In genomic region chr6:54717849-54718455, GRCh38 we compare ENCODE assay signal across 8 cellular contexts.
DNase-seq lines count a peak whose midpoint lies in the region; ATAC-seq and TF ChIP-seq lines count a peak whose summit lies in the region.

No MANE protein-coding gene starts in this region.

- DNase-seq in ACHN (peak; percentile 56), NCI-H1105 treated with DMSO at 0.1 percent for 48 hours (lab: John Stamatoyannopoulos, UW) (peak; percentile 89), T1000 (lab: John Stamatoyannopoulos, UW) (peak; percentile 15), chondrocyte (ENCODE audit: low spot score) (no peak), lower leg skin (ENCODE audit: low spot score in 2 of 2) (peak; percentile 77 to 86)
- peak; percentile 5 to 57 for DNase-seq in stimulated activated effector memory CD8-positive, alpha-beta T cell treated with anti-CD3 and anti-CD28 coated beads, Interleukin-12 subunit alpha, Interleukin-12 subunit beta, amount 100 ng/mL, for 72 hours (ENCODE audit: low spot score in 2 of 2)

- no peak for TF ChIP-seq POLR2A in lower leg skin (IDR thresholded peaks at IDR 0.05)

- intact Hi-C loops in lower leg skin (cut with DNase I; ENCODE audit: low total_unique reads) = no loop called here

- peaks cover 4% of the 10 kb centered on the region for H3K4me1 Mint-ChIP-seq in chondrocyte (ENCODE audit: low read depth)
- H3K4me1 Mint-ChIP-seq in stimulated activated effector memory CD8-positive, alpha-beta T cell treated with anti-CD3 and anti-CD28 coated beads, Interleukin-12 subunit alpha, Interleukin-12 subunit beta, amount 100 ng/mL, for 72 hours = no peaks in the 10 kb centered on the region

- no peaks in the 10 kb centered on the region for H3K9me3 Mint-ChIP-seq in chondrocyte (ENCODE audit: low read depth)
- peaks cover 8% of the 10 kb centered on the region for H3K9me3 Mint-ChIP-seq in stimulated activated effector memory CD8-positive, alpha-beta T cell treated with anti-CD3 and anti-CD28 coated beads, Interleukin-12 subunit alpha, Interleukin-12 subunit beta, amount 100 ng/mL, for 72 hours

- 46 to 51% methylated on average over 5 of the region's 5 CpGs for WGBS in lower leg skin, 2 donors

- no peak overlapping the region for H3K4me3 Mint-ChIP-seq in chondrocyte (ENCODE audit: unreplicated experiment)
- H3K4me3 Mint-ChIP-seq in stimulated activated effector memory CD8-positive, alpha-beta T cell treated with anti-CD3 and anti-CD28 coated beads, Interleukin-12 subunit alpha, Interleukin-12 subunit beta, amount 100 ng/mL, for 72 hours = no peak overlapping the region

- TF ChIP-seq CTCF in GM12875 (IDR thresholded peaks at IDR 0.05; ENCODE audit: borderline replicate concordance, insufficient read depth, low read depth, low read length) (peak; percentile 75), chondrocyte (IDR thresholded peaks at IDR 0.05) (peak; percentile 94), lower leg skin (IDR thresholded peaks at IDR 0.05) (peak in 1 of 3 donors; percentile 16)

- in situ Hi-C loops in ACHN (cut with HindIII; ENCODE audit: low pct_ligation_motif_present, low pct_unique_long_range_greater_than_20kb, low sequenced_read_pairs) = no loop called here

- peak; percentile 92 for ATAC-seq in HG02759 (IDR thresholded peaks at IDR 0.05; ENCODE audit: unreplicated experiment)
- ATAC-seq in stimulated activated effector memory CD8-positive, alpha-beta T cell treated with anti-CD3 and anti-CD28 coated beads, Interleukin-12 subunit alpha, Interleukin-12 subunit beta, amount 100 ng/mL, for 72 hours = no peak

- H3K4me3 ChIP-seq in GM12875 (ENCODE audit: low read depth, low read length) (no peak overlapping the region), lower leg skin (ENCODE audit: low read depth, poor library complexity, severe bottlenecking) (no peak overlapping the region)

- H3K27me3 Mint-ChIP-seq in chondrocyte (ENCODE audit: low read depth) = peaks cover 6% of the 10 kb centered on the region

- H3K27ac Mint-ChIP-seq in chondrocyte (ENCODE audit: unreplicated experiment) = no peak overlapping the region
- no peak overlapping the region for H3K27ac Mint-ChIP-seq in stimulated activated effector memory CD8-positive, alpha-beta T cell treated with anti-CD3 and anti-CD28 coated beads, Interleukin-12 subunit alpha, Interleukin-12 subunit beta, amount 100 ng/mL, for 72 hours

- no peaks in the 10 kb centered on the region for H3K36me3 Mint-ChIP-seq in chondrocyte (ENCODE audit: low read depth)
- no peaks in the 10 kb centered on the region for H3K36me3 Mint-ChIP-seq in stimulated activated effector memory CD8-positive, alpha-beta T cell treated with anti-CD3 and anti-CD28 coated beads, Interleukin-12 subunit alpha, Interleukin-12 subunit beta, amount 100 ng/mL, for 72 hours
